In the genomic region with DNA sequence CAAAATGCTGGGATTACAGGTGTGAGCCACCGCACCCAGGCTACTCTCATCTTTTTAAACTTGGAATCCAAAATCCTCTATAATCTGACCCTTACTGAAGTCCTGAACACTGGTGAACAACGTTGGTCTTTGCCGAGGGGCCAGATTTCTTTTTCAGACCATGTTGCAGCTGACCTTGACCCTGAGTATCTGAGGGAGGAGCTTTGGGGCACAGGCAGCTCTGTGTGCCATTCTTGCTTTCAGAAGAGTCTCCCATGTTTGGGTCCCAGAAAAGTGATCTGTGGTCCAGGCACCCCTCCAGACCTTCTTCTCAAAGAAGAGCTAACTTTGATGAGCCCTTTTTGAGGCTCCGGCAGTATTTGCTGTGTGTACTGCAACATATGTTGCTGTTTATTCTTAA, we compare ENCODE assay signal across 30 cellular contexts.
"Had no signal": no experiment of that assay in that cellular context is flagged by ENCODE, and none has a peak within 500 bp of the region (broad histone marks: within the 10 kb centered on the region; RNA-seq: fewer than 3 reads in every experiment).

No MANE protein-coding gene starts in this region.

- H3K4me1 ChIP-seq: breast epithelium had no signal

- DNase-seq: activated CD4-positive, alpha-beta memory T cell treated with anti-CD3 and anti-CD28 coated beads, Interleukin-2, amount 10 ng/mL, durations not matched to agents 7 days and 5 days; activated CD4-positive, alpha-beta T cell treated with anti-CD3 and anti-CD28 coated beads for 4 hours; activated CD4-positive, alpha-beta T cell treated with anti-CD3 and anti-CD28 coated beads, Interleukin-2, amount 10 ng/mL, durations not matched to agents 7 days and 5 days; activated CD4-positive, alpha-beta T cell treated with anti-CD3 and anti-CD28 coated beads, Interleukin-2, amount 50 U/mL, for 4 hours; activated CD4-positive, CD25-positive, alpha-beta regulatory T cell; activated CD4-positive, CD25-positive, alpha-beta regulatory T cell treated with anti-CD3 and anti-CD28 coated beads, Interleukin-2, amount 50 U/mL, for 72 hours; activated CD8-positive, alpha-beta memory T cell treated with anti-CD3 and anti-CD28 coated beads for 24 hours; activated gamma-delta T cell; activated naive CD4-positive, alpha-beta T cell treated with Interleukin-2 at 50 U/mL for 16 hours; activated naive CD8-positive, alpha-beta T cell treated with anti-CD3 and anti-CD28 coated beads, Interleukin-2, amount 10 ng/mL, durations not matched to agents 7 days and 5 days; activated T-cell treated with anti-CD3 and anti-CD28 coated beads, Interleukin-2, amount 50 U/mL, for 4 hours; central memory CD4-positive, alpha-beta T cell; dorsolateral prefrontal cortex; effector memory CD4-positive, alpha-beta T cell; endodermal cell; foreskin fibroblast; head of caudate nucleus; T-helper 1 cell; T-helper 17 cell; T1000; WERI-Rb-1 had no signal

- H3K4me3 ChIP-seq: ascending aorta, breast epithelium, cardiac muscle cell, coronary artery, dorsolateral prefrontal cortex had no signal

- H3K27ac ChIP-seq: ascending aorta, breast epithelium, cardiac muscle cell, coronary artery, dorsolateral prefrontal cortex, WERI-Rb-1 had no signal

- H3K27me3 Mint-ChIP-seq: activated CD4-positive, alpha-beta memory T cell treated with anti-CD3 and anti-CD28 coated beads, Interleukin-2, amount 10 ng/mL, durations not matched to agents 7 days and 5 days; activated CD4-positive, alpha-beta T cell treated with anti-CD3 and anti-CD28 coated beads, Interleukin-2, amount 10 ng/mL, durations not matched to agents 7 days and 5 days; activated naive CD4-positive, alpha-beta T cell treated with anti-CD3 and anti-CD28 coated beads, Interleukin-2, amount 50 U/mL, for 24 hours; activated naive CD8-positive, alpha-beta T cell treated with anti-CD3 and anti-CD28 coated beads, Interleukin-2, amount 10 ng/mL, durations not matched to agents 7 days and 5 days; brain; dendritic cell treated with granulocyte-macrophage colony-stimulating factor and Interleukin-4, amounts not matched to agents 40 ng/mL and 50 ng/mL, for 4 days; T-helper 17 cell had no signal

- H3K4me1 Mint-ChIP-seq: activated CD4-positive, alpha-beta memory T cell treated with anti-CD3 and anti-CD28 coated beads, Interleukin-2, amount 10 ng/mL, durations not matched to agents 7 days and 5 days; brain had no signal

- H3K27me3 ChIP-seq: ascending aorta, breast epithelium, cardiac muscle cell, dorsolateral prefrontal cortex had no signal

- H3K36me3 ChIP-seq: breast epithelium, cardiac muscle cell had no signal

- H3K9me3 Mint-ChIP-seq: activated CD4-positive, alpha-beta memory T cell treated with anti-CD3 and anti-CD28 coated beads, Interleukin-2, amount 10 ng/mL, durations not matched to agents 7 days and 5 days; activated CD4-positive, alpha-beta T cell treated with anti-CD3 and anti-CD28 coated beads, Interleukin-2, amount 10 ng/mL, durations not matched to agents 7 days and 5 days; activated naive CD4-positive, alpha-beta T cell treated with anti-CD3 and anti-CD28 coated beads, Interleukin-2, amount 50 U/mL, for 24 hours; activated naive CD8-positive, alpha-beta T cell treated with anti-CD3 and anti-CD28 coated beads, Interleukin-2, amount 10 ng/mL, durations not matched to agents 7 days and 5 days; activated T-cell treated with anti-CD3 and anti-CD28 coated beads, Interleukin-2, amount 50 U/mL, for 4 hours; brain; dendritic cell treated with granulocyte-macrophage colony-stimulating factor and Interleukin-4, amounts not matched to agents 40 ng/mL and 50 ng/mL, for 4 days; endodermal cell; T-helper 2 cell treated with Interferon-gamma antibody and Interleukin-4, amounts not matched to agents 5 μg/mL and 100 μg/mL, for 36 hours had no signal

- ATAC-seq: activated T-cell treated with anti-CD3 and anti-CD28 coated beads, Interleukin-2, amount 50 U/mL, for 4 hours; esophagus mucosa; T-helper 17 cell had no signal

- H3K9me3 ChIP-seq: ascending aorta, breast epithelium had no signal

- H3K4me3 Mint-ChIP-seq: activated CD4-positive, alpha-beta memory T cell treated with anti-CD3 and anti-CD28 coated beads, Interleukin-2, amount 10 ng/mL, durations not matched to agents 7 days and 5 days; activated CD4-positive, alpha-beta T cell treated with anti-CD3 and anti-CD28 coated beads, Interleukin-2, amount 10 ng/mL, durations not matched to agents 7 days and 5 days; activated naive CD4-positive, alpha-beta T cell treated with anti-CD3 and anti-CD28 coated beads, Interleukin-2, amount 50 U/mL, for 24 hours; activated naive CD8-positive, alpha-beta T cell treated with anti-CD3 and anti-CD28 coated beads, Interleukin-2, amount 10 ng/mL, durations not matched to agents 7 days and 5 days; activated T-cell treated with anti-CD3 and anti-CD28 coated beads, Interleukin-2, amount 50 U/mL, for 4 hours; brain; dendritic cell treated with granulocyte-macrophage colony-stimulating factor and Interleukin-4, amounts not matched to agents 40 ng/mL and 50 ng/mL, for 4 days; endodermal cell; T-helper 17 cell; T-helper 2 cell treated with Interferon-gamma antibody and Interleukin-4, amounts not matched to agents 5 μg/mL and 100 μg/mL, for 36 hours had no signal

- H3K27ac Mint-ChIP-seq: activated CD4-positive, alpha-beta memory T cell treated with anti-CD3 and anti-CD28 coated beads, Interleukin-2, amount 10 ng/mL, durations not matched to agents 7 days and 5 days; activated CD4-positive, alpha-beta T cell treated with anti-CD3 and anti-CD28 coated beads, Interleukin-2, amount 10 ng/mL, durations not matched to agents 7 days and 5 days; activated naive CD4-positive, alpha-beta T cell treated with anti-CD3 and anti-CD28 coated beads, Interleukin-2, amount 50 U/mL, for 24 hours; activated naive CD8-positive, alpha-beta T cell treated with anti-CD3 and anti-CD28 coated beads, Interleukin-2, amount 10 ng/mL, durations not matched to agents 7 days and 5 days; dendritic cell treated with granulocyte-macrophage colony-stimulating factor and Interleukin-4, amounts not matched to agents 40 ng/mL and 50 ng/mL, for 4 days; T-helper 2 cell treated with Interferon-gamma antibody and Interleukin-4, amounts not matched to agents 5 μg/mL and 100 μg/mL, for 36 hours had no signal
